Comparison of ENCODE assay signal across 2 cellular contexts in genomic region chr14:22985894-22986507, GRCh38.
A peak's percentile ranks its signal among the peaks of the same experiment; 100 is the strongest.
TF ChIP-seq lines count a peak whose summit lies in the region.

No MANE protein-coding gene starts in this region.

TF ChIP-seq in HepG2, 621 proteins besides CTCF, POLR2A, EP300 and RAD21 (continues in another document):
- TF ChIP-seq MBD4 (IDR thresholded peaks at IDR 0.05; ENCODE audit: borderline replicate concordance, low read length) (no peak), SOX13 (IDR thresholded peaks at IDR 0.05) (no peak), SOX13 (CRISPR knock-in tag; conservative IDR thresholded peaks at IDR 0.05 in 1 of 2, IDR thresholded peaks at IDR 0.05 in 1 of 2) (no peak), FIP1L1 (IDR thresholded peaks at IDR 0.05; ENCODE audit: borderline replicate concordance, insufficient read depth, low read depth, low read length) (no peak), ZNF83 (CRISPR knock-in tag; IDR thresholded peaks at IDR 0.05; ENCODE audit: borderline replicate concordance) (peak; percentile 58; the same call in 1 of the 2 replicates), ZNF878 (CRISPR knock-in tag; IDR thresholded peaks at IDR 0.05) (no peak), ZC3H4 (CRISPR knock-in tag; IDR thresholded peaks at IDR 0.05; ENCODE audit: borderline replicate concordance) (no peak), TBP (CRISPR knock-in tag; IDR thresholded peaks at IDR 0.05) (no peak), CENPX (CRISPR knock-in tag; IDR thresholded peaks at IDR 0.05) (no peak), UBTF (CRISPR knock-in tag; IDR thresholded peaks at IDR 0.05) (peak; percentile 13; the same call in 1 of the 2 replicates), THAP7 (CRISPR knock-in tag; IDR thresholded peaks at IDR 0.05) (no peak), DPF2 (CRISPR knock-in tag; IDR thresholded peaks at IDR 0.05; ENCODE audit: borderline replicate concordance, low read depth) (no peak), ZNF350 (CRISPR knock-in tag; IDR thresholded peaks at IDR 0.05; ENCODE audit: borderline replicate concordance, low read depth) (no peak), NFATC3 (CRISPR knock-in tag; IDR thresholded peaks at IDR 0.05) (0 out of 2 replicates have a peak, but pooled peaks have one; percentile 58), SMAD9 (CRISPR knock-in tag; IDR thresholded peaks at IDR 0.05) (peak; percentile 72; the same call in 1 of the 2 replicates), POLR2G (IDR thresholded peaks at IDR 0.05; ENCODE audit: low read depth, low read length) (peak; percentile 14; the same call in 1 of the 2 replicates), MEIS1 (CRISPR knock-in tag; IDR thresholded peaks at IDR 0.05; ENCODE audit: borderline replicate concordance) (no peak), HDAC6 (IDR thresholded peaks at IDR 0.05; ENCODE audit: low read depth, low read length) (no peak), SMAD1 (CRISPR knock-in tag; IDR thresholded peaks at IDR 0.05; ENCODE audit: borderline replicate concordance, low read depth) (0 out of 2 replicates have a peak, but pooled peaks have one; percentile 9), NBN (conservative IDR thresholded peaks at IDR 0.05) (no peak), IRF2 (CRISPR knock-in tag; IDR thresholded peaks at IDR 0.05) (no peak), BCL6 (CRISPR knock-in tag; IDR thresholded peaks at IDR 0.05) (no peak), KMT2A (CRISPR knock-in tag; IDR thresholded peaks at IDR 0.05) (0 out of 2 replicates have a peak, but pooled peaks have one; percentile 5), PRDM10 (CRISPR knock-in tag; IDR thresholded peaks at IDR 0.05; ENCODE audit: low read depth) (no peak), ZNF557 (CRISPR knock-in tag; IDR thresholded peaks at IDR 0.05) (peak; percentile 54; the same call in 1 of the 2 replicates), ATF5 (CRISPR knock-in tag; IDR thresholded peaks at IDR 0.05; ENCODE audit: low read depth) (no peak), HMG20B (CRISPR knock-in tag; conservative IDR thresholded peaks at IDR 0.05) (no peak)

TF ChIP-seq in liver, 16 proteins besides CTCF, POLR2A, EP300 and RAD21:
- TF ChIP-seq FOXA1 (IDR thresholded peaks at IDR 0.05) (no peak), YY1 (IDR thresholded peaks at IDR 0.05) (no peak), ATF3 (IDR thresholded peaks at IDR 0.05) (no peak), HNF4A (conservative IDR thresholded peaks at IDR 0.05) (peak; percentile 49 to 60)
